Comparison of ENCODE assay signal across 8 cellular contexts in genomic region chr7:113085781-113086390, GRCh38. TPM values are rescaled to one million over a fixed set of nuclear protein-coding genes. Genes with fewer than 3 reads are reported as not detected.
DNase-seq lines count a peak whose midpoint lies in the region; ATAC-seq and TF ChIP-seq lines count a peak whose summit lies in the region.

No MANE protein-coding gene starts in this region.

- H3K9me3 Mint-ChIP-seq in activated CD8-positive, alpha-beta T cell treated with anti-CD3 and anti-CD28 coated beads, Interleukin-2, amount 10 ng/mL, durations not matched to agents 7 days and 5 days (ENCODE audit: insufficient read depth), result no peaks in the 10 kb centered on the region

- H3K4me1 Mint-ChIP-seq in activated CD8-positive, alpha-beta T cell treated with anti-CD3 and anti-CD28 coated beads, Interleukin-2, amount 10 ng/mL, durations not matched to agents 7 days and 5 days (ENCODE audit: low read depth), result peaks cover 2% of the 10 kb centered on the region

- peaks cover 19% of the 10 kb centered on the region for H3K4me1 ChIP-seq in iPS-18a (ENCODE audit: control insufficient read depth, low read depth, low read length)

- ATAC-seq in GM18508 (IDR thresholded peaks at IDR 0.05; ENCODE audit: insufficient read depth, unreplicated experiment) (peak; percentile 21), HG03565 (IDR thresholded peaks at IDR 0.05; ENCODE audit: unreplicated experiment) (peak; percentile 12), HG03196 (IDR thresholded peaks at IDR 0.05; ENCODE audit: unreplicated experiment) (no peak), GM18858 (IDR thresholded peaks at IDR 0.05; ENCODE audit: unreplicated experiment) (no peak)
- ATAC-seq in activated CD8-positive, alpha-beta T cell treated with anti-CD3 and anti-CD28 coated beads, Interleukin-2, amount 10 ng/mL, durations not matched to agents 7 days and 5 days, result peak; percentile 11

- H3K4me3 Mint-ChIP-seq in activated CD8-positive, alpha-beta T cell treated with anti-CD3 and anti-CD28 coated beads, Interleukin-2, amount 10 ng/mL, durations not matched to agents 7 days and 5 days, result no peak overlapping the region

- no peak overlapping the region for H3K9ac ChIP-seq in iPS-18a (ENCODE audit: low read length)

- H3K36me3 Mint-ChIP-seq in activated CD8-positive, alpha-beta T cell treated with anti-CD3 and anti-CD28 coated beads, Interleukin-2, amount 10 ng/mL, durations not matched to agents 7 days and 5 days (ENCODE audit: low read depth), result no peaks in the 10 kb centered on the region

- no peak for TF ChIP-seq CTCF in GM20000 (IDR thresholded peaks at IDR 0.05; ENCODE audit: extremely low read depth, missing control alignments)

- POLR2A ChIA-PET in activated CD8-positive, alpha-beta T cell treated with anti-CD3 and anti-CD28 coated beads, Interleukin-2, amount 10 ng/mL, durations not matched to agents 7 days and 5 days (lab: Charles Lee), result no interaction called here

- H3K27me3 ChIP-seq in iPS-18a (ENCODE audit: control insufficient read depth, insufficient read depth, low read length), result peaks cover 56% of the 10 kb centered on the region

- H3K36me3 ChIP-seq in iPS-18a (ENCODE audit: control insufficient read depth, low read depth, low read length), result no peaks in the 10 kb centered on the region

- H3K27me3 Mint-ChIP-seq in activated CD8-positive, alpha-beta T cell treated with anti-CD3 and anti-CD28 coated beads, Interleukin-2, amount 10 ng/mL, durations not matched to agents 7 days and 5 days (ENCODE audit: low read depth), result peaks cover 35% of the 10 kb centered on the region

- CTCF ChIA-PET in activated CD8-positive, alpha-beta T cell treated with anti-CD3 and anti-CD28 coated beads, Interleukin-2, amount 10 ng/mL, durations not matched to agents 7 days and 5 days (lab: Charles Lee), result no interaction called here

- peak overlapping the region; percentile 46 for H3K4me3 ChIP-seq in iPS-18a (ENCODE audit: low read length)

- no peak for DNase-seq in activated CD8-positive, alpha-beta T cell treated with anti-CD3 and anti-CD28 coated beads, Interleukin-2, amount 10 ng/mL, durations not matched to agents 7 days and 5 days
- DNase-seq in superior temporal gyrus (ENCODE audit: extremely low spot score), result peak; percentile 55
- no peak for DNase-seq in GM20000 (ENCODE audit: low spot score)

- H3K27ac ChIP-seq in iPS-18a (ENCODE audit: low read length), result no peak overlapping the region

- no peaks in the 10 kb centered on the region for H3K9me3 ChIP-seq in iPS-18a (ENCODE audit: control insufficient read depth, low read depth, low read length)

- H3K27ac Mint-ChIP-seq in activated CD8-positive, alpha-beta T cell treated with anti-CD3 and anti-CD28 coated beads, Interleukin-2, amount 10 ng/mL, durations not matched to agents 7 days and 5 days, result no peak overlapping the region

RNA-seq across cellular contexts. Expression of gene GPR85, which starts 0.7 kb away (rescaled TPM):
- total RNA-seq in activated CD8-positive, alpha-beta T cell treated with anti-CD3 and anti-CD28 coated beads, Interleukin-2, amount 10 ng/mL, durations not matched to agents 7 days and 5 days, result not detected

RNA-seq across cellular contexts. Expression of gene SMIM30, which starts 32.5 kb away (rescaled TPM):
- total RNA-seq in activated CD8-positive, alpha-beta T cell treated with anti-CD3 and anti-CD28 coated beads, Interleukin-2, amount 10 ng/mL, durations not matched to agents 7 days and 5 days, result 10 to 100 TPM; 24.6 to 25.8 TPM

Comparison
In these comparisons a context has a peak if more than half of its experiments do, and no peak if none do; other contexts are left out.
1. ATAC-seq: peak in GM18508 (single experiment), HG03565 (single experiment) and activated CD8-positive, alpha-beta T cell treated with anti-CD3 and anti-CD28 coated beads, Interleukin-2, amount 10 ng/mL, durations not matched to agents 7 days and 5 days (single experiment); none in HG03196 (single experiment) and GM18858 (single experiment).